ENCODE assay signal across 13 cellular contexts in the genomic region with DNA sequence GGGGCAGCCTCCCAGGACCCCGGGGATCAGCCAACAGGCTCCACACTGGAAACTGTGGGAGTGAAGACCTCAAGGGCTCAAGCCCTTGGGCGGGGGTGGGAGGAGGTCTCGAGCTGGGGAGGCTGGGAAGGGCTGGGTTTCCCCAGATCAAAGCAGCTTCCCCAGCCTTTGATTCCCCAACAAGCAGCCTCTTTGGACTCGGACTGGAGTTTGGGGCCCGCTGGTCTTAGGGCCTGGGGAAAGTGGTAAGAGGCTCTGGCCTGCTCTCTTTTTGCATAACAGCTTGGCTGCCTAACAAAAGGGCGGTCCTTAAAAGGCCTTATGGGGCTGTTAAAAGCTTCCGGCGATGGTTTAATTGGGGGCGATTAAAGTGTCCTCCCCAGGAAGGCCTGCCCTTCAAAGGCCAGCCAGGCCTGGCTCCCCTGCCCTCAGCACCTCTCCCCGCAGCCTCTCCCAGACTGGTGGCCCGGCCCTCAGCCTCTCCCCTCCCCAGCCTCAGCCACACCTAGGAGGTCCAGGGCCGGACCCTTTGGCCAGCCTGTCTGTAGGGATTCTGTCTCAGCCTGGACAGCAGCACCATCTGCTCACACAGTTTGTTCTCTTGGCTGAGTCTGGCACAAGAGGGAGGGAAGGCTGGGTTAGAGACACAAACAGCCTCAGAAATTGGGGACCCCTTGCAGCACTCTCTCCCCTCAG. TPM values are rescaled to one million over a fixed set of nuclear protein-coding genes. Genes with fewer than 3 reads are reported as not detected.
DNase-seq lines count a peak whose midpoint lies in the region; ATAC-seq and TF ChIP-seq lines count a peak whose summit lies in the region.
"Had no signal": no experiment of that assay in that cellular context is flagged by ENCODE, and none has a peak within 500 bp of the region (broad histone marks: within the 10 kb centered on the region; RNA-seq: fewer than 3 reads in every experiment).

No MANE protein-coding gene starts in this region.

- no peak overlapping the region for H4K5ac ChIP-seq in IMR-90 (ENCODE audit: low read depth, low read length)

- H3K9ac ChIP-seq in IMR-90 (ENCODE audit: low read depth, low read length), result no peak overlapping the region

- ATAC-seq in IMR-90 (ENCODE audit: low read depth) (no peak), left cardiac atrium (peak; percentile 14 to 60), HG03520 (IDR thresholded peaks at IDR 0.05; ENCODE audit: unreplicated experiment) (no peak), HG03159 (IDR thresholded peaks at IDR 0.05; ENCODE audit: unreplicated experiment) (no peak)

- WGBS in IMR-90 (ENCODE audit: extremely low coverage in 2 of 2, insufficient read length in 1 of 2), 2 experiments, result 76% methylated on average over 5 of the region's 12 CpGs; no CpG with 5 or more reads in 1 of the 2 experiments

- no peak overlapping the region for H2BK15ac ChIP-seq in IMR-90 (ENCODE audit: low read depth, low read length)

- TF ChIP-seq POLR2A in IMR-90 (IDR thresholded peaks at IDR 0.05; ENCODE audit: low read depth, low read length), result no peak

- no peak overlapping the region for H3K4ac ChIP-seq in IMR-90 (ENCODE audit: low read depth, low read length)

- H3K4me3 ChIP-seq in AG04450 (ENCODE audit: low read depth, low read length), result no peak overlapping the region
- H3K4me3 ChIP-seq in IMR-90 (ENCODE audit: insufficient read depth, low read depth, low read length), result no peak overlapping the region
- H3K4me3 ChIP-seq in effector memory CD4-positive, alpha-beta T cell (ENCODE audit: insufficient read depth, low read depth, low read length, poor library complexity, severe bottlenecking), result no peak overlapping the region

- no peaks in the 10 kb centered on the region; the same call in 1 of the 2 replicates for H3K4me1 ChIP-seq in IMR-90 (ENCODE audit: control insufficient read depth, insufficient read depth, low read length)
- peaks cover 24% of the 10 kb centered on the region for H3K4me1 ChIP-seq in effector memory CD4-positive, alpha-beta T cell (ENCODE audit: control insufficient read depth, insufficient read depth, low read length, poor library complexity, severe bottlenecking)

- intact Hi-C loops in IMR-90 (cut with micrococcal nuclease) (no loop called here), left cardiac atrium (cut with DNase I) (no loop called here)

- H3K9me3 Mint-ChIP-seq in neural crest cell, result no peaks in the 10 kb centered on the region
- H3K9me3 Mint-ChIP-seq: activated B cell treated with CpG ODN at 0.5 μM for 24 hours had no signal

- POLR2A ChIA-PET in AG04450 (lab: Yijun Ruan, JAX), result no interaction called here
- POLR2A ChIA-PET in IMR-90 (lab: Charles Lee; ENCODE audit: unreplicated experiment), result no interaction called here

- H3K36me3 Mint-ChIP-seq in neural crest cell (ENCODE audit: low read depth), result no peaks in the 10 kb centered on the region

- DNase-seq in AG04450 (ENCODE audit: low read depth, low spot score) (no peak), IMR-90 (no peak), left cardiac atrium (no peak), neural crest cell (ENCODE audit: low read depth, low spot score) (no peak), T-helper 9 cell (no peak)
- DNase-seq in effector memory CD4-positive, alpha-beta T cell, result no peak
- DNase-seq: activated B cell treated with CpG ODN at 0.5 μM for 24 hours; activated gamma-delta T cell; dermis blood vessel endothelial cell; NCI-H2227 treated with DMSO at 0.1 percent for 48 hours; stimulated activated CD8-positive, alpha-beta memory T cell treated with anti-CD3 and anti-CD28 coated beads, Interleukin-4, amount 100 ng/mL, for 48 hours had no signal

- no peak overlapping the region for H4K8ac ChIP-seq in IMR-90 (ENCODE audit: low read depth in 2 of 2, low read length in 2 of 2)

- no peak overlapping the region for H2BK120ac ChIP-seq in IMR-90 (ENCODE audit: low read depth, low read length)

- no peak overlapping the region for H3K14ac ChIP-seq in IMR-90 (replicated peaks; ENCODE audit: low read depth, low read length)

- no peak overlapping the region for H4K91ac ChIP-seq in IMR-90 (ENCODE audit: insufficient read depth, low read depth, low read length)

- no peak overlapping the region for H3K18ac ChIP-seq in IMR-90 (ENCODE audit: low read depth, low read length)

- no peaks in the 10 kb centered on the region for H4K20me1 ChIP-seq in IMR-90 (ENCODE audit: insufficient read depth, low read length)

- H3K36me3 ChIP-seq in IMR-90 (ENCODE audit: control insufficient read depth, insufficient read depth, low read length), result no peaks in the 10 kb centered on the region
- H3K36me3 ChIP-seq in effector memory CD4-positive, alpha-beta T cell (ENCODE audit: control insufficient read depth, insufficient read depth, low read length), result no peaks in the 10 kb centered on the region

- peak overlapping the region; percentile 19 for H3K27ac Mint-ChIP-seq in neural crest cell (ENCODE audit: unreplicated experiment)
- H3K27ac Mint-ChIP-seq: activated B cell treated with CpG ODN at 0.5 μM for 24 hours had no signal

- no peak overlapping the region for H2AK5ac ChIP-seq in IMR-90 (ENCODE audit: low read depth, low read length)

- in situ Hi-C loops in IMR-90 (cut with MboI; ENCODE audit: low sequenced_read_pairs), result no loop called here

- H3K23ac ChIP-seq in IMR-90 (ENCODE audit: low read depth, low read length), result no peak overlapping the region

- H3K9me1 ChIP-seq in IMR-90 (ENCODE audit: insufficient read depth, low read length), result no peaks in the 10 kb centered on the region; the same call in 1 of the 2 replicates

- BruUV-seq in IMR-90 (replicated peaks; lab: Mats Ljungman, UMichigan), result no TSS peak

- peaks cover 12% of the 10 kb centered on the region for H3K4me1 Mint-ChIP-seq in neural crest cell

- H3K27me3 Mint-ChIP-seq in neural crest cell (ENCODE audit: low read depth), result no peaks in the 10 kb centered on the region
- H3K27me3 Mint-ChIP-seq: activated B cell treated with CpG ODN at 0.5 μM for 24 hours had no signal

- TF ChIP-seq RAD21 in IMR-90 (IDR thresholded peaks at IDR 0.05; ENCODE audit: low read length), result no peak

- dilution Hi-C loops in IMR-90 (cut with HindIII; ENCODE audit: low sequenced_read_pairs, unreplicated experiment), result no loop called here

- CTCF ChIA-PET in AG04450 (lab: Charles Lee), result no interaction called here
- CTCF ChIA-PET in IMR-90 (lab: Yijun Ruan, JAX), result no interaction called here

- H3K27me3 ChIP-seq in AG04450 (ENCODE audit: control insufficient read depth, insufficient read depth, low read length), result no peaks in the 10 kb centered on the region
- H3K27me3 ChIP-seq in IMR-90 (ENCODE audit: control insufficient read depth, insufficient read depth, low read length), result no peaks in the 10 kb centered on the region
- H3K27me3 ChIP-seq in effector memory CD4-positive, alpha-beta T cell (replicated peaks; ENCODE audit: control insufficient read depth, insufficient read depth, low read length, poor library complexity, severe bottlenecking), result no peaks in the 10 kb centered on the region

- H3K4me2 ChIP-seq in IMR-90 (ENCODE audit: low read depth, low read length), result no peak overlapping the region

- H2BK5ac ChIP-seq in IMR-90 (ENCODE audit: low read depth, low read length, poor library complexity, severe bottlenecking), result no peak overlapping the region

- H3K27ac ChIP-seq in AG04450 (ENCODE audit: low read depth, low read length) (peak overlapping the region; percentile 2), IMR-90 (ENCODE audit: insufficient read depth, low read length) (no peak overlapping the region)
- no peak overlapping the region for H3K27ac ChIP-seq in effector memory CD4-positive, alpha-beta T cell (ENCODE audit: insufficient read depth, low read length, poor library complexity, severe bottlenecking)

- H2BK20ac ChIP-seq in IMR-90 (ENCODE audit: low read depth, low read length), result no peak overlapping the region

- TF ChIP-seq CTCF in AG04450 (IDR thresholded peaks at IDR 0.05; ENCODE audit: low read depth, low read length), result no peak
- no peak for TF ChIP-seq CTCF in IMR-90 (conservative IDR thresholded peaks at IDR 0.05; ENCODE audit: low read depth, low read length)
- TF ChIP-seq CTCF in neural crest cell (conservative IDR thresholded peaks at IDR 0.05), result no peak

- peak overlapping the region; percentile 29 for H2AFZ ChIP-seq in IMR-90 (replicated peaks; ENCODE audit: low read length, poor library complexity)

- no peaks in the 10 kb centered on the region for H3K79me1 ChIP-seq in IMR-90 (ENCODE audit: low read depth in 1 of 2, low read length in 2 of 2)

- H2AK9ac ChIP-seq in IMR-90 (replicated peaks; ENCODE audit: low read depth, low read length, poor library complexity), result no peak overlapping the region

- H3K4me3 Mint-ChIP-seq in neural crest cell, result no peak overlapping the region
- H3K4me3 Mint-ChIP-seq: activated B cell treated with CpG ODN at 0.5 μM for 24 hours had no signal

- no peak overlapping the region for H3K56ac ChIP-seq in IMR-90 (ENCODE audit: extremely low read depth, insufficient read depth, low read length)

- no peaks in the 10 kb centered on the region for H3K9me3 ChIP-seq in AG04450 (ENCODE audit: control insufficient read depth, insufficient read depth, low read length)
- no peaks in the 10 kb centered on the region for H3K9me3 ChIP-seq in IMR-90 (ENCODE audit: control insufficient read depth, insufficient read depth, low read length)
- H3K9me3 ChIP-seq in effector memory CD4-positive, alpha-beta T cell (ENCODE audit: control insufficient read depth, low read length), result no peaks in the 10 kb centered on the region

TF ChIP-seq in IMR-90, 13 proteins besides CTCF, POLR2A, EP300 and RAD21 (continues in another document):
- TF ChIP-seq BHLHE40 (IDR thresholded peaks at IDR 0.05; ENCODE audit: low read depth, low read length), result no peak
- no peak for TF ChIP-seq MAZ (IDR thresholded peaks at IDR 0.05; ENCODE audit: borderline replicate concordance, low read depth, low read length)
- TF ChIP-seq RCOR1 (IDR thresholded peaks at IDR 0.05; ENCODE audit: insufficient replicate concordance, low read length), result no peak
- TF ChIP-seq RFX5 (IDR thresholded peaks at IDR 0.05; ENCODE audit: low read depth, low read length), result no peak
- TF ChIP-seq SMC3 (IDR thresholded peaks at IDR 0.05; ENCODE audit: low read depth, low read length), result no peak
- no peak for TF ChIP-seq MXI1 (IDR thresholded peaks at IDR 0.05; ENCODE audit: borderline replicate concordance, low read depth, low read length)
- TF ChIP-seq MAFK (IDR thresholded peaks at IDR 0.05; ENCODE audit: low read depth, low read length), result no peak

RNA-seq across cellular contexts. Expression of gene ZFP36L2, which starts 39.6 kb away (rescaled TPM):
- polyA plus RNA-seq in AG04450 (2011; rRNA removed) (16.0 and 18.2 TPM in 2 replicates), IMR-90 (2012; rRNA removed) (20.1 and 20.8 TPM in 2 replicates)
- polyA minus RNA-seq in AG04450 (2011; rRNA and poly(A)+ RNA removed), result 8.8 and 12.5 TPM in 2 replicates
- total RNA-seq in IMR-90 (2012; rRNA removed) (1.8 and 2.2 TPM in 2 replicates), left cardiac atrium (10 to 100 TPM; 64.0 to 82.1 TPM), neural crest cell (39.8 and 39.9 TPM in 2 replicates)
- 8.6 and 34.8 TPM in 2 replicates for polyA plus RNA-seq in IMR-90 (2012; cell fraction: cytosol; rRNA removed)
- 19.6 and 31.4 TPM in 2 replicates for polyA plus RNA-seq in IMR-90 (2012; cell fraction: nucleus; rRNA removed; ENCODE audit: low replicate concordance)

Comparison
In these comparisons a context has a peak if more than half of its experiments do, and no peak if none do; other contexts are left out.
1. ATAC-seq: peak in left cardiac atrium (2 of 2); none in IMR-90 (single experiment), HG03520 (single experiment) and HG03159 (single experiment).
2. RNA of gene ZFP36L2, which starts 39.6 kb away (total RNA-seq): 64.0 to 82.1 TPM in left cardiac atrium and 39.8 to 39.9 TPM in neural crest cell; 1.8 to 2.2 TPM in IMR-90; every median in the first group is over 10 times any median in the second.